16 cellular contexts compared by ENCODE assay signal in the genomic region with DNA sequence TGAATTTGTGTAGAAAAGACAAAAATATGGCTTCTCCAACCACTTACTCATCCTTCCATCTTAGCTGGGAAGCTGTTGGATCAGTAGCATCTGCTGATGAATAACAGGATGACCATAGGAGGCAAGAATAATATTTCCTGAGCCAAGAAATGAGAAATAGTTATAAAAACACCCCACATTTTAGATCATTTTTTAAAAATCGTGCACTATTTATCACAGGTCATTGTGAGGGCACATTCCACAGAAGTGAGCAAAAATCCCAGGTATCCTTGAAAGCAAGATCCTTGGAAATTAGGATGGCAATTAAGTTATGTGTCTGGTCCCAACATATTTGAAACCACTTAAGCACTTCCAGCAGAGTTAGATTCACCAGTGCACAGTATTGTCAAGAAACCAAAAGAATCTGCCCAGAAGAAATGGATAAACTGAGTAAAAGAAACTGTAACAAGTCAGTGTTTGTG. TPM values are rescaled to one million over a fixed set of nuclear protein-coding genes. Genes with fewer than 3 reads are reported as not detected.
A peak's percentile ranks its signal among the peaks of the same experiment; 100 is the strongest.
DNase-seq lines count a peak whose midpoint lies in the region; ATAC-seq and TF ChIP-seq lines count a peak whose summit lies in the region.
"Had no signal": no experiment of that assay in that cellular context is flagged by ENCODE, and none has a peak within 500 bp of the region (broad histone marks: within the 10 kb centered on the region; RNA-seq: fewer than 3 reads in every experiment).

No MANE protein-coding gene starts in this region.

- H2AK5ac ChIP-seq in IMR-90 (ENCODE audit: low read depth, low read length) = no peak overlapping the region

- CTCF ChIA-PET in AG04449 (lab: Yijun Ruan, JAX) (no interaction called here), IMR-90 (lab: Yijun Ruan, JAX) (no interaction called here)

- no peaks in the 10 kb centered on the region for H3K9me1 ChIP-seq in IMR-90 (ENCODE audit: insufficient read depth, low read length)

- H2BK120ac ChIP-seq in IMR-90 (ENCODE audit: low read depth, low read length) = no peak overlapping the region

- no peak for ATAC-seq in IMR-90 (ENCODE audit: low read depth)

- TF ChIP-seq CTCF in AG04449 (IDR thresholded peaks at IDR 0.05; ENCODE audit: insufficient read depth, low read length, missing control alignments) = no peak
- no peak for TF ChIP-seq CTCF in IMR-90 (conservative IDR thresholded peaks at IDR 0.05; ENCODE audit: low read depth, low read length)
- no peak for TF ChIP-seq CTCF in choroid plexus epithelial cell (conservative IDR thresholded peaks at IDR 0.05; ENCODE audit: low read depth, low read length)
- TF ChIP-seq CTCF in neutrophil (IDR thresholded peaks at IDR 0.05) = no peak

- no peak overlapping the region for H3K18ac ChIP-seq in IMR-90 (ENCODE audit: low read depth, low read length)

- no peaks in the 10 kb centered on the region for H3K27me3 ChIP-seq in IMR-90 (ENCODE audit: control insufficient read depth, insufficient read depth, low read length)
- H3K27me3 ChIP-seq in neutrophil = no peaks in the 10 kb centered on the region
- H3K27me3 ChIP-seq: heart left ventricle, left lung, testis had no signal

- TF ChIP-seq POLR2A in IMR-90 (IDR thresholded peaks at IDR 0.05; ENCODE audit: low read depth, low read length) = no peak

- H3K4me2 ChIP-seq in IMR-90 (ENCODE audit: low read depth, low read length) = no peak overlapping the region; the same call in 1 of the 2 replicates

- no peak overlapping the region for H2AFZ ChIP-seq in IMR-90 (replicated peaks; ENCODE audit: low read length, poor library complexity)

- H3K56ac ChIP-seq in IMR-90 (ENCODE audit: extremely low read depth, insufficient read depth, low read length) = no peak overlapping the region

- H3K9me3 ChIP-seq in IMR-90 (ENCODE audit: control insufficient read depth, insufficient read depth, low read length) (no peaks in the 10 kb centered on the region), neutrophil (no peaks in the 10 kb centered on the region)
- H3K9me3 ChIP-seq: heart left ventricle, left lung, testis had no signal

- H3K27ac ChIP-seq in IMR-90 (ENCODE audit: insufficient read depth, low read length) = no peak overlapping the region
- H3K27ac ChIP-seq in neutrophil = peak overlapping the region; percentile 87
- H3K27ac ChIP-seq: testis had no signal

- no peak overlapping the region for H3K9ac ChIP-seq in IMR-90 (ENCODE audit: low read depth, low read length)

- no peak for TF ChIP-seq RAD21 in IMR-90 (IDR thresholded peaks at IDR 0.05; ENCODE audit: low read length)

- in situ Hi-C loops in IMR-90 (cut with MboI; ENCODE audit: low sequenced_read_pairs) = no loop called here

- H3K4me3 ChIP-seq in AG04449 (ENCODE audit: low read depth, low read length) = no peak overlapping the region
- no peak overlapping the region for H3K4me3 ChIP-seq in IMR-90 (ENCODE audit: insufficient read depth, low read depth, low read length)
- no peak overlapping the region for H3K4me3 ChIP-seq in choroid plexus epithelial cell (ENCODE audit: low read depth, low read length)
- peak overlapping the region; percentile 34 to 36 for H3K4me3 ChIP-seq in neutrophil (ENCODE audit: low read depth in 1 of 2, low read length in 1 of 2)
- H3K4me3 ChIP-seq: heart left ventricle, testis had no signal

- POLR2A ChIA-PET in AG04449 (lab: Yijun Ruan, JAX) (no interaction called here), IMR-90 (lab: Charles Lee; ENCODE audit: unreplicated experiment) (no interaction called here)

- no peak overlapping the region for H2AK9ac ChIP-seq in IMR-90 (replicated peaks; ENCODE audit: low read depth, low read length, poor library complexity)

- H2BK5ac ChIP-seq in IMR-90 (ENCODE audit: low read depth, low read length, poor library complexity, severe bottlenecking) = no peak overlapping the region

- no peak overlapping the region for H2BK15ac ChIP-seq in IMR-90 (ENCODE audit: low read depth, low read length)

- no TSS peak for BruUV-seq in IMR-90 (replicated peaks; lab: Mats Ljungman, UMichigan)

- H3K23ac ChIP-seq in IMR-90 (ENCODE audit: low read depth, low read length) = no peak overlapping the region; the same call in 1 of the 2 replicates

- no peaks in the 10 kb centered on the region for H3K79me1 ChIP-seq in IMR-90 (ENCODE audit: low read depth in 1 of 2, low read length in 2 of 2)

- peak; percentile 56 for DNase-seq in AG04449 (ENCODE audit: low read depth, low spot score)
- DNase-seq in IMR-90 = peak; percentile 33
- DNase-seq in choroid plexus epithelial cell (ENCODE audit: low read depth) = peak; percentile 82
- no peak for DNase-seq in activated CD4-positive, alpha-beta T cell treated with anti-CD3 and anti-CD28 coated beads, Interleukin-2, amount 50 U/mL, for 48 hours
- DNase-seq in anterior cingulate cortex (lab: John Stamatoyannopoulos, UW) = no peak
- DNase-seq in NCI-H2171 treated with DMSO at 0.1 percent for 48 hours (lab: John Stamatoyannopoulos, UW) = no peak
- DNase-seq in SIG-M5 (lab: John Stamatoyannopoulos, UW) = no peak
- DNase-seq: activated CD4-positive, alpha-beta T cell treated with anti-CD3 and anti-CD28 coated beads for 48 hours; DMS53; heart left ventricle; left lung; NCI-H1417; T-helper 1 cell; testis had no signal

- intact Hi-C loops in IMR-90 (cut with micrococcal nuclease) = no loop called here

- H3K14ac ChIP-seq in IMR-90 (replicated peaks; ENCODE audit: low read depth, low read length) = no peak overlapping the region

- H2BK20ac ChIP-seq in IMR-90 (ENCODE audit: low read depth, low read length) = no peak overlapping the region

- H4K5ac ChIP-seq in IMR-90 (ENCODE audit: low read depth, low read length) = no peak overlapping the region

- no peaks in the 10 kb centered on the region for H4K20me1 ChIP-seq in IMR-90 (ENCODE audit: insufficient read depth, low read length)

- dilution Hi-C loops in IMR-90 (cut with HindIII; ENCODE audit: low sequenced_read_pairs, unreplicated experiment) = no loop called here

- WGBS in IMR-90 (ENCODE audit: extremely low coverage in 2 of 2, insufficient read length in 1 of 2), 2 experiments = no CpG with 5 or more reads among the region's 1 CpG

- H3K36me3 ChIP-seq in IMR-90 (ENCODE audit: control insufficient read depth, insufficient read depth, low read length) (no peaks in the 10 kb centered on the region), neutrophil (no peaks in the 10 kb centered on the region)
- H3K36me3 ChIP-seq: heart left ventricle, left lung had no signal

- H3K4me1 ChIP-seq in IMR-90 (ENCODE audit: control insufficient read depth, insufficient read depth, low read length) (no peaks in the 10 kb centered on the region), neutrophil (ENCODE audit: control insufficient read depth in 1 of 2, insufficient read depth in 1 of 2, low read depth in 1 of 2, low read length in 1 of 2) (peaks cover 84 to 92% of the 10 kb centered on the region in 2 experiments)
- H3K4me1 ChIP-seq: testis had no signal

- no peak overlapping the region for H4K91ac ChIP-seq in IMR-90 (ENCODE audit: insufficient read depth, low read depth, low read length)

- no peak overlapping the region for H3K4ac ChIP-seq in IMR-90 (ENCODE audit: low read depth, low read length)

- H4K8ac ChIP-seq in IMR-90 (ENCODE audit: low read depth in 2 of 2, low read length in 2 of 2) = no peak overlapping the region

TF ChIP-seq in IMR-90, 13 proteins besides CTCF, POLR2A, EP300 and RAD21:
- TF ChIP-seq SMC3 (IDR thresholded peaks at IDR 0.05; ENCODE audit: low read depth, low read length) (no peak), RCOR1 (IDR thresholded peaks at IDR 0.05; ENCODE audit: insufficient replicate concordance, low read length) (no peak), MXI1 (IDR thresholded peaks at IDR 0.05; ENCODE audit: borderline replicate concordance, low read depth, low read length) (no peak)
- TF ChIP-seq, protein P1, sequence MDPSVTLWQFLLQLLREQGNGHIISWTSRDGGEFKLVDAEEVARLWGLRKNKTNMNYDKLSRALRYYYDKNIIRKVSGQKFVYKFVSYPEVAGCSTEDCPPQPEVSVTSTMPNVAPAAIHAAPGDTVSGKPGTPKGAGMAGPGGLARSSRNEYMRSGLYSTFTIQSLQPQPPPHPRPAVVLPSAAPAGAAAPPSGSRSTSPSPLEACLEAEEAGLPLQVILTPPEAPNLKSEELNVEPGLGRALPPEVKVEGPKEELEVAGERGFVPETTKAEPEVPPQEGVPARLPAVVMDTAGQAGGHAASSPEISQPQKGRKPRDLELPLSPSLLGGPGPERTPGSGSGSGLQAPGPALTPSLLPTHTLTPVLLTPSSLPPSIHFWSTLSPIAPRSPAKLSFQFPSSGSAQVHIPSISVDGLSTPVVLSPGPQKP (IDR thresholded peaks at IDR 0.05; ENCODE audit: borderline replicate concordance, low read depth, low read length) = no peak

RNA-seq across cellular contexts. Expression of a gene that starts 8.4 kb away (rescaled TPM):
- total RNA-seq in IMR-90 (2012; rRNA removed) = 1.1 and 2.0 TPM in 2 replicates
- polyA plus RNA-seq in IMR-90 (2012; rRNA removed) = 0.89 and 1.1 TPM in 2 replicates
- 0.27 and 0.30 TPM in 2 replicates for polyA plus RNA-seq in IMR-90 (2012; cell fraction: cytosol; rRNA removed)
- 0.99 and 1.6 TPM in 2 replicates for polyA plus RNA-seq in IMR-90 (2012; cell fraction: nucleus; rRNA removed; ENCODE audit: low replicate concordance)
- total RNA-seq: NCI-H460 had no signal

Comparison
In these comparisons a context has a peak if more than half of its experiments do, and no peak if none do; other contexts are left out.
1. DNase-seq: peak in AG04449 (single experiment), IMR-90 (single experiment) and choroid plexus epithelial cell (single experiment); none in activated CD4-positive, alpha-beta T cell treated with anti-CD3 and anti-CD28 coated beads, Interleukin-2, amount 50 U/mL, for 48 hours (0 of 2), anterior cingulate cortex (0 of 58), NCI-H2171 treated with DMSO at 0.1 percent for 48 hours (single experiment) and SIG-M5 (single experiment).
2. H3K4me3 ChIP-seq: peak in neutrophil (2 of 2); none in AG04449 (single experiment), IMR-90 (single experiment) and choroid plexus epithelial cell (single experiment).